Comparison of ENCODE assay signal across 8 cellular contexts in the genomic region with DNA sequence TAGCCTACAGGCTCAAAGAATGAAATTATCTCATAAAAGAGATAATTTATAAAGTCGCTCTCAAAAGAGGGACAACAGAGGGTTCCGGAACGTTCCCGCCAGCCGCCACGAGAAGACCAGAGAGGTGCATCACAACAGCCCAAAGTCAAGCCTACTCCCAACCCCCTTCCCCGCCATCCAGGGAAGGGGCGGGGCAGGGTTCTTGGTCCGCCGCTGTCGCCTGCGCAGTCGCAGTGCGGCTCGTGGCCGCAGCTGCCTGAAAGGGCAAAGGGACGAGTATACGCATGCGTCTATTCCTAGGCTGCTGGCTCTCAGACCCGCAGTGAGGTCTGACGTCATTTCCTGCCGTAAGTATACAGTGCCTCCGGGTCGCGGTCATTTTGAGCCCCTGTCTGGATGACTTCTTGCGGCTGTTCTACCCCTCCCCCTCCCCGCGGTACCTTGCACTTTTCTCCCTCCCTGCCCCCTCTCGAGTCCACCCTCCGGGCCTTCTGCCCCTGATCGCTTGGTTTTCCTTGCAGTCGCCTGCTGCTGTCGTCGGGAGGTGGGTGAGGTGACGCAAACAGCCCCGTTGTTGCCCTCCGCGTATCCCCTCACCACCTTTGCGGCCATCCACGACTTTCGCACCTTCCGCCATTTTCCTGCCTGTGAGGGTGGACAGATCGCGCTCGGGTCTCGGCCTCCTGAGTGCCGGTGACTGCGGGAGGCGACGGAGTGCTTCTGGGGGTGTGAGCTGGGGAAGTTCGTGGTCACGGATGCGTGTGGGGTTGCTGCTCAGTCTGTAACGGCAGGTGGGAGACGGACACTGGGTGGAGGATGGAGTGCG. TPM values are rescaled to one million over a fixed set of nuclear protein-coding genes. Genes with fewer than 3 reads are reported as not detected.
DNase-seq lines count a peak whose midpoint lies in the region; ATAC-seq and TF ChIP-seq lines count a peak whose summit lies in the region.

A gene with protein sequence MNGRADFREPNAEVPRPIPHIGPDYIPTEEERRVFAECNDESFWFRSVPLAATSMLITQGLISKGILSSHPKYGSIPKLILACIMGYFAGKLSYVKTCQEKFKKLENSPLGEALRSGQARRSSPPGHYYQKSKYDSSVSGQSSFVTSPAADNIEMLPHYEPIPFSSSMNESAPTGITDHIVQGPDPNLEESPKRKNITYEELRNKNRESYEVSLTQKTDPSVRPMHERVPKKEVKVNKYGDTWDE (plus strand): TSS at position 383 of the 826 bp plus-strand sequence. CDS start 1,537 bp downstream, outside the sequence.

- H3K27ac ChIP-seq in Karpas-422 (ENCODE audit: low read length) = peak within 1 kb of the TSS; percentile 86
- peak within 1 kb of the TSS; percentile 90 to 96 (median 95) for H3K27ac ChIP-seq in esophagus squamous epithelium

- H3K9me2 ChIP-seq in Karpas-422 (replicated peaks; ENCODE audit: insufficient read depth, low read length) = no peaks in the 10 kb centered on the region

- 0 to 1% methylated on average over 32 to 42 of the region's 56 CpGs for WGBS in esophagus squamous epithelium, 2 donors

- H3K27me3 ChIP-seq in Karpas-422 (ENCODE audit: low read length) = no peaks in the 10 kb centered on the region
- peaks cover 0 to 11% (median 0%) of the 10 kb centered on the region in 4 donors for H3K27me3 ChIP-seq in esophagus squamous epithelium

- peak within 1 kb of the TSS; percentile 96 for H3K9ac ChIP-seq in Karpas-422 (ENCODE audit: low read length)

- DNase-seq in DMS79 treated with DMSO at 0.1 percent for 48 hours (lab: John Stamatoyannopoulos, UW) = peak; percentile 94
- DNase-seq in Karpas-422 = peak; percentile 99
- DNase-seq in RKO (ENCODE audit: low spot score) = peak; percentile 100
- peak; percentile 88 for DNase-seq in activated T-helper 1 cell treated with Interleukin-2 at 50 U/mL for 16 hours (ENCODE audit: low read depth)
- DNase-seq in esophagus squamous epithelium (lab: John Stamatoyannopoulos, UW) = peak; percentile 93
- DNase-seq in myocyte (ENCODE audit: low read depth) = peak; percentile 99
- DNase-seq in stimulated activated CD8-positive, alpha-beta memory T cell treated with anti-CD3 and anti-CD28 coated beads, Interleukin-7, amount 100 ng/mL, for 48 hours (ENCODE audit: extremely low read depth in 1 of 2, low read depth in 1 of 2) = peak; percentile 87 to 96

- peak; percentile 99 for ATAC-seq in GM21825 (IDR thresholded peaks at IDR 0.05; ENCODE audit: unreplicated experiment)

- peak within 1 kb of the TSS; percentile 84 for H2AFZ ChIP-seq in Karpas-422 (ENCODE audit: low read length)

- intact Hi-C loops in esophagus squamous epithelium (cut with DNase I) = no loop called here

- TF ChIP-seq CTCF in esophagus squamous epithelium (IDR thresholded peaks at IDR 0.05) = peak in 3 of 6 experiments; percentile 4 to 27 (median 6)

- H3K4me3 ChIP-seq in Karpas-422 (ENCODE audit: low read length) = peak within 1 kb of the TSS; percentile 92
- H3K4me3 ChIP-seq in esophagus squamous epithelium = peak within 1 kb of the TSS; percentile 75 to 93 (median 81)

- H3K36me3 ChIP-seq in Karpas-422 (ENCODE audit: insufficient read depth, low read length) = peaks cover 22% of the 10 kb centered on the region
- peaks cover 0 to 30% (median 17%) of the 10 kb centered on the region in 3 donors for H3K36me3 ChIP-seq in esophagus squamous epithelium

- no peaks in the 10 kb centered on the region for H4K20me1 ChIP-seq in Karpas-422 (ENCODE audit: insufficient read depth, low read depth, low read length)

- TF ChIP-seq POLR2A in esophagus squamous epithelium (IDR thresholded peaks at IDR 0.05) = peak in 2 of 4 donors; percentile 5 to 61

- H3K4me1 ChIP-seq in Karpas-422 (ENCODE audit: low read length) (peaks cover 16% of the 10 kb centered on the region), esophagus squamous epithelium (peaks cover 7 to 24% (median 12%) of the 10 kb centered on the region in 3 donors)

- peak within 1 kb of the TSS; percentile 86 for H3K4me2 ChIP-seq in Karpas-422 (ENCODE audit: low read depth, low read length, poor library complexity, severe bottlenecking)

- H3K9me3 ChIP-seq in Karpas-422 (ENCODE audit: low read length) = no peaks in the 10 kb centered on the region
- H3K9me3 ChIP-seq in esophagus squamous epithelium = no peaks in the 10 kb centered on the region

- H3K79me2 ChIP-seq in Karpas-422 (ENCODE audit: low read length) = peaks cover 43% of the 10 kb centered on the region

RNA-seq across cellular contexts. Expression of the gene that starts here (rescaled TPM):
- total RNA-seq in Karpas-422 (2014; rRNA removed; shearing (Covaris generic); ENCODE audit: low replicate concordance) = 70.6 and 122 TPM in 2 replicates
- total RNA-seq in esophagus squamous epithelium (10 to 100 TPM; 63.3 to 97.7 (median 77.8) TPM), myocyte (273 and 287 TPM in 2 replicates)
- polyA plus RNA-seq in myocyte (2012) = 153 TPM

Comparison
In these comparisons a context has a peak if more than half of its experiments do, and no peak if none do; other contexts are left out.
1. Peak in every context shown above with its lines: DNase-seq, ATAC-seq, H3K4me3 ChIP-seq and H3K27ac ChIP-seq.